18 cellular contexts compared by ENCODE assay signal in genomic region chr2:241987726-241988125, GRCh38.
"Had no signal": no experiment of that assay in that cellular context is flagged by ENCODE, and none has a peak within 500 bp of the region (broad histone marks: within the 10 kb centered on the region; RNA-seq: fewer than 3 reads in every experiment).

No MANE protein-coding gene starts in this region.

- H3K27ac ChIP-seq: esophagus squamous epithelium, gastroesophageal sphincter, neutrophil, sigmoid colon, skin epidermis, thyroid gland, upper lobe of left lung, uterus had no signal

- H3K27ac Mint-ChIP-seq: stimulated activated naive B cell treated with anti-CD40 and anti-IgM and Interleukin-4, amounts not matched to agents 10 μg/mL and 1 μg/mL and 100 μg/mL, for 72 hours; stimulated activated naive CD8-positive, alpha-beta T cell treated with anti-CD3 and anti-CD28 coated beads, Interleukin-15, amount 100 ng/mL, for 72 hours had no signal

- H3K9me3 ChIP-seq: esophagus squamous epithelium, gastroesophageal sphincter, neutrophil, sigmoid colon, thyroid gland, upper lobe of left lung, uterus had no signal

- H3K4me3 ChIP-seq: esophagus squamous epithelium, gastroesophageal sphincter, sigmoid colon, skin epidermis, thyroid gland, upper lobe of left lung, uterus had no signal

- H3K27me3 Mint-ChIP-seq: naive thymus-derived CD4-positive, alpha-beta T cell; stimulated activated naive B cell treated with anti-CD40 and anti-IgM and Interleukin-4, amounts not matched to agents 10 μg/mL and 1 μg/mL and 100 μg/mL, for 72 hours; stimulated activated naive CD8-positive, alpha-beta T cell treated with anti-CD3 and anti-CD28 coated beads, Interleukin-15, amount 100 ng/mL, for 72 hours had no signal

- H3K4me1 Mint-ChIP-seq: nephron progenitor cell had no signal

- ATAC-seq: naive thymus-derived CD4-positive, alpha-beta T cell; stimulated activated naive B cell treated with anti-CD40 and anti-IgM and Interleukin-4, amounts not matched to agents 10 μg/mL and 1 μg/mL and 100 μg/mL, for 72 hours; stimulated activated naive CD8-positive, alpha-beta T cell treated with anti-CD3 and anti-CD28 coated beads, Interleukin-15, amount 100 ng/mL, for 72 hours had no signal

- DNase-seq: dermis blood vessel endothelial cell; esophagus squamous epithelium; foreskin fibroblast; glutamatergic neuron; mesenchymal stem cell; nephron progenitor cell; sigmoid colon; stimulated activated CD4-positive, alpha-beta T cell treated with anti-CD3 and anti-CD28 coated beads, Interleukin-4, amount 100 ng/mL, for 4 hours; stimulated activated naive B cell treated with anti-CD40 and anti-IgM and Interleukin-4, amounts not matched to agents 10 μg/mL and 1 μg/mL and 100 μg/mL, for 72 hours; stimulated activated naive CD8-positive, alpha-beta T cell treated with anti-CD3 and anti-CD28 coated beads, Interleukin-15, amount 100 ng/mL, for 72 hours; substantia nigra; thyroid gland; upper lobe of left lung; uterus had no signal

- H3K4me3 Mint-ChIP-seq: naive thymus-derived CD4-positive, alpha-beta T cell; nephron progenitor cell; stimulated activated naive B cell treated with anti-CD40 and anti-IgM and Interleukin-4, amounts not matched to agents 10 μg/mL and 1 μg/mL and 100 μg/mL, for 72 hours; stimulated activated naive CD8-positive, alpha-beta T cell treated with anti-CD3 and anti-CD28 coated beads, Interleukin-15, amount 100 ng/mL, for 72 hours had no signal

- H3K4me1 ChIP-seq: esophagus squamous epithelium, gastroesophageal sphincter, sigmoid colon, thyroid gland, upper lobe of left lung, uterus had no signal

- H3K36me3 ChIP-seq: esophagus squamous epithelium, gastroesophageal sphincter, neutrophil, sigmoid colon, thyroid gland, upper lobe of left lung, uterus had no signal

- H3K27me3 ChIP-seq: esophagus squamous epithelium, neutrophil, thyroid gland, upper lobe of left lung, uterus had no signal
